8 cellular contexts compared by ENCODE assay signal in the genomic region with DNA sequence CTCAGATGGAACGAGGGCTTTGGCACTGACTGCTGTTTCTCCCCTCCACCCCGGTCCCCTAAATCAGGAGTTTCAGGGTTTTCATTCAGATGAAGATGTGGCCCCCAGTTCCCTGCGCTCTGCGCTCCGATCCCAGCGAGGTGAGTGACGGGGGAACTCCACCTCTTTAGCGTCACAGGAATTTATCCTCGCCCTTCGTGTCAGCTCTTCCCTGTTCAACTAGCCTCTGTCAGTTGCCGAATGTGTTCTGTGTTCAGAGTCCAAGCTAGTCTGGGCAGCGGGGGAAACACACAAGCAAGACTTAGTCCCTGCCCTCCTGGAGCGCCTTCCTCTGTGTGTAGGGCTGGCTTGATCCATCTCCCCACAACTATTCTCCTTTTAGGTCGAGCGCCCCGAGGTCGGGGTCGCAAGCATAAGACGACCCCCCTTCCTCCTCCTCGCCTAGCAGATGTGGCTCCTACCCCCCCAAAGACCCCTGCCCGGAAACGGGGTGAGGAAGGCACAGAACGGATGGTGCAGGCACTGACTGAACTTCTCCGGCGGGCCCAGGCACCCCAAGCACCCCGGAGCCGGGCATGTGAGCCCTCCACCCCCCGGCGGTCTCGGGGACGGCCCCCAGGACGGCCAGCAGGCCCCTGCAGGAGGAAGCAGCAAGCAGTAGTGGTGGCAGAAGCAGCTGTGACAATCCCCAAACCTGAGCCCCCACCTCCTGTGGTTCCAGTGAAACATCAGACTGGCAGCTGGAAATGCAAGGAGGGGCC. TPM values are rescaled to one million over a fixed set of nuclear protein-coding genes. Genes with fewer than 3 reads are reported as not detected.
DNase-seq lines count a peak whose midpoint lies in the region; ATAC-seq and TF ChIP-seq lines count a peak whose summit lies in the region.

No MANE protein-coding gene starts in this region.

- H3K9ac ChIP-seq in OCI-LY1 (ENCODE audit: low read length) (peak overlapping the region; percentile 83; the same call in 1 of the 2 replicates), neural progenitor cell (no peak overlapping the region)

- H3K27ac Mint-ChIP-seq in Caco-2 (ENCODE audit: unreplicated experiment) (peak overlapping the region; percentile 63), neural progenitor cell (no peak overlapping the region)
- peak overlapping the region in 1 of 2 donors; percentile 62 for H3K27ac Mint-ChIP-seq in effector memory CD8-positive, alpha-beta T cell

- no peaks in the 10 kb centered on the region for H4K20me1 ChIP-seq in OCI-LY1 (ENCODE audit: insufficient read depth, low read length)
- H4K20me1 ChIP-seq in neural progenitor cell (ENCODE audit: low read depth): peaks cover 23% of the 10 kb centered on the region

- peaks cover 4% of the 10 kb centered on the region for H3K36me3 ChIP-seq in Caco-2 (ENCODE audit: control insufficient read depth, insufficient read depth, low read length)
- H3K36me3 ChIP-seq in OCI-LY1 (ENCODE audit: insufficient read depth, low read length): peaks cover 46% of the 10 kb centered on the region
- H3K36me3 ChIP-seq in neural progenitor cell: no peaks in the 10 kb centered on the region

- no peak overlapping the region for H3K27ac ChIP-seq in OCI-LY1 (ENCODE audit: low read depth, low read length, poor library complexity, severe bottlenecking)
- H3K27ac ChIP-seq in neural progenitor cell: no peak overlapping the region

- H3K4me1 ChIP-seq in Caco-2 (peaks cover 8% of the 10 kb centered on the region), OCI-LY1 (ENCODE audit: insufficient read depth, low read length, severe bottlenecking) (peaks cover 22% of the 10 kb centered on the region), neural progenitor cell (peaks cover 21% of the 10 kb centered on the region)

- H3K4me3 Mint-ChIP-seq in Caco-2 (ENCODE audit: unreplicated experiment) (peak overlapping the region; percentile 79), neural progenitor cell (peak overlapping the region; percentile 94)
- peak overlapping the region; percentile 86 to 87 for H3K4me3 Mint-ChIP-seq in effector memory CD8-positive, alpha-beta T cell

- intact Hi-C loops in Caco-2 (cut with micrococcal nuclease; ENCODE audit: unreplicated experiment): loop anchor here (5.0 kb wide), 1 partner anchor 72 kb away; the partner anchor contains the start of gene COX6B1

- H3K36me3 Mint-ChIP-seq in Caco-2 (ENCODE audit: insufficient read depth, unreplicated experiment): peaks cover 51% of the 10 kb centered on the region
- peaks cover 53% of the 10 kb centered on the region for H3K36me3 Mint-ChIP-seq in effector memory CD8-positive, alpha-beta T cell (ENCODE audit: insufficient read depth)
- H3K36me3 Mint-ChIP-seq in neural progenitor cell: peaks cover 20% of the 10 kb centered on the region

- H3K4me3 ChIP-seq in Caco-2 (ENCODE audit: low read depth, low read length) (no peak overlapping the region; the same call in 1 of the 2 replicates), OCI-LY1 (ENCODE audit: low read depth, low read length, poor library complexity, severe bottlenecking) (peak overlapping the region; percentile 77), neural progenitor cell (peak overlapping the region; percentile 73)

- H3K4me2 ChIP-seq in OCI-LY1 (ENCODE audit: low read length) (peak overlapping the region; percentile 84), neural progenitor cell (peak overlapping the region; percentile 87)

- H3K9me3 Mint-ChIP-seq in Caco-2 (ENCODE audit: unreplicated experiment) (no peaks in the 10 kb centered on the region), neural progenitor cell (no peaks in the 10 kb centered on the region)
- H3K9me3 Mint-ChIP-seq in effector memory CD8-positive, alpha-beta T cell: no peaks in the 10 kb centered on the region

- H3K9me3 ChIP-seq in Caco-2 (no peaks in the 10 kb centered on the region), OCI-LY1 (ENCODE audit: low read length) (no peaks in the 10 kb centered on the region), neural progenitor cell (ENCODE audit: low read depth) (no peaks in the 10 kb centered on the region)

- ATAC-seq in effector memory CD8-positive, alpha-beta T cell (replicated peaks): no peak
- ATAC-seq in HG02885 (IDR thresholded peaks at IDR 0.05; ENCODE audit: poor library complexity, unreplicated experiment): no peak
- no peak for ATAC-seq in GM19397 (IDR thresholded peaks at IDR 0.05; ENCODE audit: unreplicated experiment)

- no TSS peak for BruUV-seq in Caco-2 (replicated peaks; lab: Mats Ljungman, UMichigan)

- no peaks in the 10 kb centered on the region for H3K9me2 ChIP-seq in OCI-LY1 (ENCODE audit: low read depth, low read length)

- CTCF ChIA-PET in Caco-2 (lab: Charles Lee): interaction anchor here (1.0 kb wide), 1 partner anchor 21 kb away, joined by 5 read pairs; no protein-coding TSS in a partner anchor

- DNase-seq in Caco-2: no peak
- no peak for DNase-seq in effector memory CD8-positive, alpha-beta T cell
- DNase-seq in neural progenitor cell (ENCODE audit: low spot score): no peak
- no peak for DNase-seq in putamen (ENCODE audit: low spot score)
- no peak for DNase-seq in GF-D8 (lab: John Stamatoyannopoulos, UW)

- H3K4me1 Mint-ChIP-seq in Caco-2 (ENCODE audit: low read depth, unreplicated experiment) (peaks cover 14% of the 10 kb centered on the region), neural progenitor cell (peaks cover 27% of the 10 kb centered on the region)
- H3K4me1 Mint-ChIP-seq in effector memory CD8-positive, alpha-beta T cell (ENCODE audit: low read depth in 2 of 2): peaks cover 31 to 36% of the 10 kb centered on the region in 2 donors

- H2AFZ ChIP-seq in OCI-LY1 (ENCODE audit: low read length): no peak overlapping the region
- H2AFZ ChIP-seq in neural progenitor cell (replicated peaks): no peak overlapping the region

- no peaks in the 10 kb centered on the region for H3F3A ChIP-seq in OCI-LY1 (ENCODE audit: insufficient read depth, low read length)
- H3F3A ChIP-seq in neural progenitor cell (ENCODE audit: low read depth): peaks cover 19% of the 10 kb centered on the region

- TF ChIP-seq CTCF in Caco-2 (IDR thresholded peaks at IDR 0.05; ENCODE audit: insufficient read depth in 1 of 2, low read depth in 1 of 2, low read length in 1 of 2, severe bottlenecking in 1 of 2, unreplicated experiment in 1 of 2): no peak
- TF ChIP-seq CTCF in OCI-LY1 (IDR thresholded peaks at IDR 0.05; ENCODE audit: low read length): no peak
- TF ChIP-seq CTCF in neural progenitor cell (IDR thresholded peaks at IDR 0.05): no peak

- peaks cover 8% of the 10 kb centered on the region for H3K79me2 ChIP-seq in OCI-LY1 (ENCODE audit: insufficient read depth, low read length)
- H3K79me2 ChIP-seq in neural progenitor cell (ENCODE audit: low read depth): peaks cover 22% of the 10 kb centered on the region

- H3K27me3 ChIP-seq in Caco-2 (replicated peaks; ENCODE audit: control insufficient read depth, insufficient read depth, low read length) (no peaks in the 10 kb centered on the region), OCI-LY1 (ENCODE audit: insufficient read depth, low read length) (peaks cover 2% of the 10 kb centered on the region; the same call in 1 of the 2 replicates), neural progenitor cell (peaks cover 8% of the 10 kb centered on the region)

- POLR2A ChIA-PET in Caco-2 (lab: Charles Lee): no interaction called here

- no peaks in the 10 kb centered on the region for H3K27me3 Mint-ChIP-seq in Caco-2 (ENCODE audit: insufficient read depth, unreplicated experiment)
- H3K27me3 Mint-ChIP-seq in effector memory CD8-positive, alpha-beta T cell: no peaks in the 10 kb centered on the region
- H3K27me3 Mint-ChIP-seq in neural progenitor cell (ENCODE audit: insufficient read depth, low read depth): peaks cover 8% of the 10 kb centered on the region

RNA-seq across cellular contexts. Expression of gene KMT2B, which starts 1.8 kb away (rescaled TPM):
- total RNA-seq in Caco-2 (2022) (54.2 and 62.6 TPM in 2 replicates), neural progenitor cell (ENCODE audit: low replicate concordance) (12.6 and 16.0 TPM in 2 replicates)

RNA-seq across cellular contexts. Expression of gene ZBTB32, which starts 15.2 kb away (rescaled TPM):
- total RNA-seq in Caco-2 (2022): not detected in 2 replicates
- total RNA-seq in neural progenitor cell (ENCODE audit: low replicate concordance): not detected in 2 replicates

RNA-seq across cellular contexts. Expression of gene IGFLR1, which starts 22.7 kb away (rescaled TPM):
- 10.1 and 11.3 TPM in 2 replicates for total RNA-seq in Caco-2 (2022)
- 5.0 and 9.2 TPM in 2 replicates for total RNA-seq in neural progenitor cell (ENCODE audit: low replicate concordance)

RNA-seq across cellular contexts. Expression of gene U2AF1L4, which starts 25.6 kb away (rescaled TPM):
- total RNA-seq in Caco-2 (2022) (21.3 and 24.6 TPM in 2 replicates), neural progenitor cell (ENCODE audit: low replicate concordance) (17.2 and 27.9 TPM in 2 replicates)

RNA-seq across cellular contexts. Expression of gene PSENEN, which starts 25.9 kb away (rescaled TPM):
- 70.2 and 70.5 TPM in 2 replicates for total RNA-seq in Caco-2 (2022)
- 10.9 and 29.6 TPM in 2 replicates for total RNA-seq in neural progenitor cell (ENCODE audit: low replicate concordance)
